Comparison of ENCODE assay signal across 19 cellular contexts in genomic region chr1:110857964-110858948, GRCh38. TPM values are rescaled to one million over a fixed set of nuclear protein-coding genes. Genes with fewer than 3 reads are reported as not detected.
DNase-seq lines count a peak whose midpoint lies in the region; ATAC-seq and TF ChIP-seq lines count a peak whose summit lies in the region.
"Had no signal": no experiment of that assay in that cellular context is flagged by ENCODE, and none has a peak within 500 bp of the region (broad histone marks: within the 10 kb centered on the region; RNA-seq: fewer than 3 reads in every experiment).

No MANE protein-coding gene starts in this region.

- peak overlapping the region in 1 of 2 donors; percentile 55 for H3K27ac Mint-ChIP-seq in natural killer cell treated with Interleukin-12 subunit alpha and Interleukin-12 subunit beta and Interleukin-15 and Interleukin-18, amount 100 ng/mL, for 72 hours
- no peak overlapping the region for H3K27ac Mint-ChIP-seq in natural killer cell
- H3K27ac Mint-ChIP-seq: activated naive CD8-positive, alpha-beta T cell; GM23338 had no signal

- H3K27me3 Mint-ChIP-seq in natural killer cell treated with Interleukin-12 subunit alpha and Interleukin-12 subunit beta and Interleukin-15 and Interleukin-18, amount 100 ng/mL, for 72 hours = peaks cover 4 to 11% of the 10 kb centered on the region in 2 donors
- peaks cover 3 to 25% of the 10 kb centered on the region in 2 donors for H3K27me3 Mint-ChIP-seq in natural killer cell (ENCODE audit: low read depth in 2 of 2)
- H3K27me3 Mint-ChIP-seq: activated naive CD8-positive, alpha-beta T cell; naive B cell had no signal

- intact Hi-C loops in natural killer cell (cut with micrococcal nuclease) = no loop called here

- TF ChIP-seq CTCF in natural killer cell (IDR thresholded peaks at IDR 0.05) (no peak), epithelial cell of esophagus (IDR thresholded peaks at IDR 0.05; ENCODE audit: insufficient read depth, low read depth, low read length, missing control alignments) (no peak)

- H3K36me3 Mint-ChIP-seq in natural killer cell treated with Interleukin-12 subunit alpha and Interleukin-12 subunit beta and Interleukin-15 and Interleukin-18, amount 100 ng/mL, for 72 hours = peaks cover 7% of the 10 kb centered on the region
- H3K36me3 Mint-ChIP-seq in natural killer cell = no peaks in the 10 kb centered on the region
- H3K36me3 Mint-ChIP-seq: activated naive CD8-positive, alpha-beta T cell had no signal

- no peak overlapping the region for H3K4me3 Mint-ChIP-seq in natural killer cell treated with Interleukin-12 subunit alpha and Interleukin-12 subunit beta and Interleukin-15 and Interleukin-18, amount 100 ng/mL, for 72 hours
- H3K4me3 Mint-ChIP-seq in natural killer cell = no peak overlapping the region
- H3K4me3 Mint-ChIP-seq: activated naive CD8-positive, alpha-beta T cell; GM23338 had no signal

- no peak for DNase-seq in natural killer cell treated with Interleukin-12 subunit alpha and Interleukin-12 subunit beta and Interleukin-15 and Interleukin-18, amount 100 ng/mL, for 72 hours (ENCODE audit: low spot score)
- DNase-seq in natural killer cell = no peak
- peak; percentile 1 for DNase-seq in T1000 (lab: John Stamatoyannopoulos, UW)
- peak; percentile 51 for DNase-seq in epithelial cell of esophagus (ENCODE audit: low read depth)
- DNase-seq in HuH-7.5 (ENCODE audit: low spot score) = no peak
- DNase-seq in NCI-H1436 treated with DMSO at 0.1 percent for 48 hours (lab: John Stamatoyannopoulos, UW) = no peak
- no peak for DNase-seq in amygdala (lab: John Stamatoyannopoulos, UW)
- DNase-seq: activated CD4-positive, CD25-positive, alpha-beta regulatory T cell treated with anti-CD3 and anti-CD28 coated beads, Interleukin-2, amount 50 U/mL, for 72 hours; esophagus squamous epithelium; GF-D8; lower lobe of right lung; naive B cell; NCI-H1694; stimulated activated CD4-positive, alpha-beta T cell treated with anti-CD3 and anti-CD28 coated beads, Interleukin-2, amount 100 ng/mL, for 48 hours had no signal

- peaks cover 6% of the 10 kb centered on the region for H3K9me3 Mint-ChIP-seq in natural killer cell treated with Interleukin-12 subunit alpha and Interleukin-12 subunit beta and Interleukin-15 and Interleukin-18, amount 100 ng/mL, for 72 hours
- peaks cover 0 to 3% of the 10 kb centered on the region in 2 donors for H3K9me3 Mint-ChIP-seq in natural killer cell
- H3K9me3 Mint-ChIP-seq: GM23338 had no signal

- peak; percentile 66 to 68 for ATAC-seq in natural killer cell treated with Interleukin-12 subunit alpha and Interleukin-12 subunit beta and Interleukin-15 and Interleukin-18, amount 100 ng/mL, for 72 hours
- no peak for ATAC-seq in natural killer cell
- ATAC-seq in HG03457 (IDR thresholded peaks at IDR 0.05; ENCODE audit: unreplicated experiment) = no peak
- ATAC-seq: GM23338, lower lobe of right lung had no signal

- H3K4me3 ChIP-seq in epithelial cell of esophagus (ENCODE audit: low read length) = no peak overlapping the region
- H3K4me3 ChIP-seq: esophagus squamous epithelium, GM23338, lower lobe of right lung, suprapubic skin had no signal

- H3K4me1 Mint-ChIP-seq in natural killer cell treated with Interleukin-12 subunit alpha and Interleukin-12 subunit beta and Interleukin-15 and Interleukin-18, amount 100 ng/mL, for 72 hours (ENCODE audit: low read depth in 2 of 2) = peaks cover 5 to 29% of the 10 kb centered on the region in 2 donors
- peaks cover 0 to 5% of the 10 kb centered on the region in 2 donors for H3K4me1 Mint-ChIP-seq in natural killer cell
- H3K4me1 Mint-ChIP-seq: GM23338 had no signal

RNA-seq across cellular contexts. Expression of gene CD53, which starts 14.7 kb away (rescaled TPM):
- 100 to 1,000 TPM; 357 to 897 TPM for total RNA-seq in natural killer cell treated with Interleukin-12 subunit alpha and Interleukin-12 subunit beta and Interleukin-15 and Interleukin-18, amount 100 ng/mL, for 72 hours
- 100 to 1,000 TPM; 522 to 584 (median 541) TPM for total RNA-seq in natural killer cell
- total RNA-seq: dermis microvascular lymphatic vessel endothelial cell had no signal

Comparison
In these comparisons a context has a peak if more than half of its experiments do, and no peak if none do; other contexts are left out.
1. ATAC-seq: peak in natural killer cell treated with Interleukin-12 subunit alpha and Interleukin-12 subunit beta and Interleukin-15 and Interleukin-18, amount 100 ng/mL, for 72 hours (2 of 2); none in natural killer cell (0 of 3) and HG03457 (single experiment).
2. DNase-seq: peak in T1000 (single experiment) and epithelial cell of esophagus (single experiment); none in natural killer cell treated with Interleukin-12 subunit alpha and Interleukin-12 subunit beta and Interleukin-15 and Interleukin-18, amount 100 ng/mL, for 72 hours (single experiment), natural killer cell (single experiment), HuH-7.5 (single experiment), NCI-H1436 treated with DMSO at 0.1 percent for 48 hours (single experiment) and amygdala (0 of 56).